Comparison of ENCODE assay signal across 1 cellular context in the genomic region with DNA sequence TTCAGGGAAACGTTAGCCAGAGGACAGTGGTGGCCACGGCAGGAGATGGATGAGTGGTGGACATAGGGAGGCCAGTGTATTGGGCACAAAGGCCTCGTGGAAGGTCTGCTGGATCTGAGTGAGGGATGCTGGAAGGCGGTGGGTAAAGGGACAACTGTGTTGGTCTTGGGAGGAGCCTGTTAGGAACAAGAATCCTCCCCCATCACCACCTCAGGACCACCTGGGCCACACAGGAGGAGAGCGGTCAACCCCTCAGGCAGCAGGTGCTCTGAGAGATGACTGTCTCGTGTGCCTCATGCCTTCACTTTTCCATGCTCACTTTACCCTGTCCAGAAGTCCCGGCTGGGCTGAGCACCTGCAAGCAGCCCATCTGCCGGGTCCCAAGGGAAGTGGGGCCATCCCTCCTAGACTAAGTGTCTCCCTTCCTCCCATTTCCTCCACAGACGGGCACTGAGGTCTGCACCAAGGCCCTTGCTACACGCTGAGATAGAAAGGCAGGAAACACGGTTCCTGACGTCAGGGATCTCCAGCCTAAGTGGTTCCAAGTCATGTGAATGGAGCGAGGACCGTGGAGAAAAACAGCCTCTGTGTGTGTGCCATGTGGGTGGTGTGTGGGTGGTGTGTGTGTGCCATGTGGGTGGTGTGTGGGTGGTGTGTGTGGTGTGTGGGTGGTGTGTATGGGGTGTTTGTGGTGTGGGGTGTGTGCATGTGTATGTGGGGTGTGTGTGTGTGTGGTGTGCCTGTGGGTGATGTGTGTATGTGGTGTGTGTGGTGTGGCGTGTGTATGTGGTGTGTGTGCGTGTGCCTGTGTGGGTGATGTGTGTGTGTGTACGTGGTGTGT.
TF ChIP-seq lines count a peak whose summit lies in the region.

No MANE protein-coding gene starts in this region.

TF ChIP-seq in H1, 55 proteins besides CTCF, POLR2A, EP300 and RAD21:
- TF ChIP-seq KDM5A (IDR thresholded peaks at IDR 0.05; ENCODE audit: low read length): no peak
